In the genomic region with DNA sequence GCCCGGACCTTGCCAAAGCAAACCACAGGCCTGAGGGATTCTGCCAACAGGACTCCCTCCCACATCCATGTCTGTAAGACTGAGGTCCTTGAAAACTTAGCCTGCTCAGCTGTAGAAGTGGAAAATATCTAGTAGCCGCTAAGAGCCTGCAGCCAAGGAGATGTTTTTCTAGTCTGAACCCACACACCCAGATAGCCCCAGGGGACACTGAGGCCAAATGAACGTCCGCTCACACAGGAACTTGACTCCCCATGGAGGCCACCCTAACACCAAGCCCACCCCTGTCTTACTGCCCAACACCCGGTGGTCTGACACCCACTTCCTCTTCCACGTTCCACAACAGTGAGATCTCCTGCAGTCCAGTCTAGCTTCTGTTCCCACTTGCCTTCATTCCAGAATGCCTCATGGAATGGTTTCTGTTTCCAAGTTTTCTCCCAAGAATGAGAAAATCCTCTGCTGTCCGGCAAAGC, we compare ENCODE assay signal across 1 cellular context.
TF ChIP-seq lines count a peak whose summit lies in the region.

No MANE protein-coding gene starts in this region.

TF ChIP-seq in GM23338, 12 proteins besides CTCF, POLR2A, EP300 and RAD21 (continued from another document):
- TF ChIP-seq, protein P1, sequence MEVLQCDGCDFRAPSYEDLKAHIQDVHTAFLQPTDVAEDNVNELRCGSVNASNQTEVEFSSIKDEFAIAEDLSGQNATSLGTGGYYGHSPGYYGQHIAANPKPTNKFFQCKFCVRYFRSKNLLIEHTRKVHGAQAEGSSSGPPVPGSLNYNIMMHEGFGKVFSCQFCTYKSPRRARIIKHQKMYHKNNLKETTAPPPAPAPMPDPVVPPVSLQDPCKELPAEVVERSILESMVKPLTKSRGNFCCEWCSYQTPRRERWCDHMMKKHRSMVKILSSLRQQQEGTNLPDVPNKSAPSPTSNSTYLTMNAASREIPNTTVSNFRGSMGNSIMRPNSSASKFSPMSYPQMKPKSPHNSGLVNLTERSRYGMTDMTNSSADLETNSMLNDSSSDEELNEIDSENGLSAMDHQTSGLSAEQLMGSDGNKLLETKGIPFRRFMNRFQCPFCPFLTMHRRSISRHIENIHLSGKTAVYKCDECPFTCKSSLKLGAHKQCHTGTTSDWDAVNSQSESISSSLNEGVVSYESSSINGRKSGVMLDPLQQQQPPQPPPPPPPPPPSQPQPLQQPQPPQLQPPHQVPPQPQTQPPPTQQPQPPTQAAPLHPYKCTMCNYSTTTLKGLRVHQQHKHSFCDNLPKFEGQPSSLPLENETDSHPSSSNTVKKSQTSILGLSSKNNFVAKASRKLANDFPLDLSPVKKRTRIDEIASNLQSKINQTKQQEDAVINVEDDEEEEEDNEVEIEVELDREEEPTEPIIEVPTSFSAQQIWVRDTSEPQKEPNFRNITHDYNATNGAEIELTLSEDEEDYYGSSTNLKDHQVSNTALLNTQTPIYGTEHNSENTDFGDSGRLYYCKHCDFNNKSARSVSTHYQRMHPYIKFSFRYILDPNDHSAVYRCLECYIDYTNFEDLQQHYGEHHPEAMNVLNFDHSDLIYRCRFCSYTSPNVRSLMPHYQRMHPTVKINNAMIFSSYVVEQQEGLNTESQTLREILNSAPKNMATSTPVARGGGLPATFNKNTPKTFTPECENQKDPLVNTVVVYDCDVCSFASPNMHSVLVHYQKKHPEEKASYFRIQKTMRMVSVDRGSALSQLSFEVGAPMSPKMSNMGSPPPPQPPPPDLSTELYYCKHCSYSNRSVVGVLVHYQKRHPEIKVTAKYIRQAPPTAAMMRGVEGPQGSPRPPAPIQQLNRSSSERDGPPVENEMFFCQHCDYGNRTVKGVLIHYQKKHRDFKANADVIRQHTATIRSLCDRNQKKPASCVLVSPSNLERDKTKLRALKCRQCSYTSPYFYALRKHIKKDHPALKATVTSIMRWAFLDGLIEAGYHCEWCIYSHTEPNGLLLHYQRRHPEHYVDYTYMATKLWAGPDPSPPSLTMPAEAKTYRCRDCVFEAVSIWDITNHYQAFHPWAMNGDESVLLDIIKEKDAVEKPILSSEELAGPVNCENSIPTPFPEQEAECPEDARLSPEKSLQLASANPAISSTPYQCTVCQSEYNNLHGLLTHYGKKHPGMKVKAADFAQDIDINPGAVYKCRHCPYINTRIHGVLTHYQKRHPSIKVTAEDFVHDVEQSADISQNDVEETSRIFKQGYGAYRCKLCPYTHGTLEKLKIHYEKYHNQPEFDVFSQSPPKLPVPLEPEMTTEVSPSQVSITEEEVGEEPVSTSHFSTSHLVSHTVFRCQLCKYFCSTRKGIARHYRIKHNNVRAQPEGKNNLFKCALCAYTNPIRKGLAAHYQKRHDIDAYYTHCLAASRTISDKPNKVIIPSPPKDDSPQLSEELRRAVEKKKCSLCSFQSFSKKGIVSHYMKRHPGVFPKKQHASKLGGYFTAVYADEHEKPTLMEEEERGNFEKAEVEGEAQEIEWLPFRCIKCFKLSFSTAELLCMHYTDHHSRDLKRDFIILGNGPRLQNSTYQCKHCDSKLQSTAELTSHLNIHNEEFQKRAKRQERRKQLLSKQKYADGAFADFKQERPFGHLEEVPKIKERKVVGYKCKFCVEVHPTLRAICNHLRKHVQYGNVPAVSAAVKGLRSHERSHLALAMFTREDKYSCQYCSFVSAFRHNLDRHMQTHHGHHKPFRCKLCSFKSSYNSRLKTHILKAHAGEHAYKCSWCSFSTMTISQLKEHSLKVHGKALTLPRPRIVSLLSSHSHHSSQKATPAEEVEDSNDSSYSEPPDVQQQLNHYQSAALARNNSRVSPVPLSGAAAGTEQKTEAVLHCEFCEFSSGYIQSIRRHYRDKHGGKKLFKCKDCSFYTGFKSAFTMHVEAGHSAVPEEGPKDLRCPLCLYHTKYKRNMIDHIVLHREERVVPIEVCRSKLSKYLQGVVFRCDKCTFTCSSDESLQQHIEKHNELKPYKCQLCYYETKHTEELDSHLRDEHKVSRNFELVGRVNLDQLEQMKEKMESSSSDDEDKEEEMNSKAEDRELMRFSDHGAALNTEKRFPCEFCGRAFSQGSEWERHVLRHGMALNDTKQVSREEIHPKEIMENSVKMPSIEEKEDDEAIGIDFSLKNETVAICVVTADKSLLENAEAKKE (CRISPR knock-in tag; IDR thresholded peaks at IDR 0.05) = no peak
- TF ChIP-seq CREB1 (CRISPR knock-in tag; IDR thresholded peaks at IDR 0.05; ENCODE audit: low read depth) = no peak
- TF ChIP-seq, protein P2, sequence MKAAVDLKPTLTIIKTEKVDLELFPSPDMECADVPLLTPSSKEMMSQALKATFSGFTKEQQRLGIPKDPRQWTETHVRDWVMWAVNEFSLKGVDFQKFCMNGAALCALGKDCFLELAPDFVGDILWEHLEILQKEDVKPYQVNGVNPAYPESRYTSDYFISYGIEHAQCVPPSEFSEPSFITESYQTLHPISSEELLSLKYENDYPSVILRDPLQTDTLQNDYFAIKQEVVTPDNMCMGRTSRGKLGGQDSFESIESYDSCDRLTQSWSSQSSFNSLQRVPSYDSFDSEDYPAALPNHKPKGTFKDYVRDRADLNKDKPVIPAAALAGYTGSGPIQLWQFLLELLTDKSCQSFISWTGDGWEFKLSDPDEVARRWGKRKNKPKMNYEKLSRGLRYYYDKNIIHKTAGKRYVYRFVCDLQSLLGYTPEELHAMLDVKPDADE (IDR thresholded peaks at IDR 0.05) = no peak
- no peak for TF ChIP-seq ZNF114 (CRISPR knock-in tag; IDR thresholded peaks at IDR 0.05)
- no peak for TF ChIP-seq STAT1 (IDR thresholded peaks at IDR 0.05; ENCODE audit: unreplicated experiment)
TF ChIP-seq in GM23338: peak in this region for 0.
